Comparison of ENCODE assay signal across 10 cellular contexts in genomic region chr7:29145553-29146081, GRCh38. TPM values are rescaled to one million over a fixed set of nuclear protein-coding genes. Genes with fewer than 3 reads are reported as not detected.
DNase-seq lines count a peak whose midpoint lies in the region; ATAC-seq and TF ChIP-seq lines count a peak whose summit lies in the region.
"Had no signal": no experiment of that assay in that cellular context is flagged by ENCODE, and none has a peak within 500 bp of the region (broad histone marks: within the 10 kb centered on the region; RNA-seq: fewer than 3 reads in every experiment).

No MANE protein-coding gene starts in this region.

- DNase-seq in GM23338 (ENCODE audit: low spot score) (peak; percentile 32), SW480 (ENCODE audit: low spot score) (peak; percentile 19), retinal pigment epithelial cell (ENCODE audit: low read depth) (no peak), erythroblast (lab: John Stamatoyannopoulos, UW) (no peak), OCI-M1 (lab: John Stamatoyannopoulos, UW) (no peak), NCI-H2081 treated with DMSO at 0.1 percent for 48 hours (lab: John Stamatoyannopoulos, UW) (no peak), T-helper 1 cell (no peak)
- DNase-seq: activated effector memory CD4-positive, alpha-beta T cell treated with Interleukin-2 at 50 U/mL for 16 hours; NCI-H446 treated with DMSO at 0.1 percent for 48 hours had no signal

- H3K4me2 ChIP-seq in GM23338, result peak overlapping the region; percentile 97

- no peaks in the 10 kb centered on the region for H3K9me3 Mint-ChIP-seq in GM23338

- no peaks in the 10 kb centered on the region for H3K79me2 ChIP-seq in GM23338 (replicated peaks; ENCODE audit: insufficient read depth)

- no peak for TF ChIP-seq POLR2A in erythroblast (IDR thresholded peaks at IDR 0.05; ENCODE audit: low read length)

- no peaks in the 10 kb centered on the region for H3F3A ChIP-seq in GM23338 (replicated peaks; ENCODE audit: low read depth)

- no peaks in the 10 kb centered on the region for H3K36me3 Mint-ChIP-seq in GM23338 (ENCODE audit: low read depth)

- H3K4me3 ChIP-seq in GM23338, result peak overlapping the region; percentile 88
- peak overlapping the region; percentile 80 for H3K4me3 ChIP-seq in iPS-18c (ENCODE audit: insufficient read depth, low read depth, low read length)
- peak overlapping the region; percentile 59 for H3K4me3 ChIP-seq in retinal pigment epithelial cell (ENCODE audit: low read length)

- H3K36me3 ChIP-seq in GM23338 (ENCODE audit: insufficient read depth), result no peaks in the 10 kb centered on the region

- H3K27ac Mint-ChIP-seq in GM23338, result no peak overlapping the region

- no peak for TF ChIP-seq CTCF in GM23338 (conservative IDR thresholded peaks at IDR 0.05; ENCODE audit: low read depth in 2 of 2)
- TF ChIP-seq CTCF in retinal pigment epithelial cell (conservative IDR thresholded peaks at IDR 0.05; ENCODE audit: low read depth, low read length), result no peak

- H3K27ac ChIP-seq in GM23338 (ENCODE audit: low read depth), result no peak overlapping the region

- H3K4me1 ChIP-seq in GM23338 (ENCODE audit: insufficient read depth), result peaks cover 13% of the 10 kb centered on the region

- peaks cover 16% of the 10 kb centered on the region for H3K27me3 Mint-ChIP-seq in GM23338 (ENCODE audit: insufficient read depth, low read depth, poor library complexity)

- no peaks in the 10 kb centered on the region for H3K9me2 ChIP-seq in GM23338 (ENCODE audit: insufficient read depth)

- peaks cover 6% of the 10 kb centered on the region for H3K9me3 ChIP-seq in iPS-18c (ENCODE audit: control insufficient read depth, insufficient read depth, low read length)

- no peaks in the 10 kb centered on the region for H4K20me1 ChIP-seq in GM23338 (replicated peaks; ENCODE audit: insufficient read depth)

- ATAC-seq in GM23338, result peak; percentile 15

- peak overlapping the region; percentile 99 for H2AFZ ChIP-seq in GM23338

- H3K27me3 ChIP-seq in GM23338 (ENCODE audit: insufficient read depth), result peaks cover 20% of the 10 kb centered on the region

- peak overlapping the region; percentile 97 for H3K4me3 Mint-ChIP-seq in GM23338

- peaks cover 15% of the 10 kb centered on the region; the same call in 2 of the 3 replicates for H3K4me1 Mint-ChIP-seq in GM23338

TF ChIP-seq in GM23338, 12 proteins besides CTCF, POLR2A, EP300 and RAD21 (continues in another document):
- TF ChIP-seq JUNB (IDR thresholded peaks at IDR 0.05; ENCODE audit: unreplicated experiment) (no peak), ZNF331 (CRISPR knock-in tag; IDR thresholded peaks at IDR 0.05; ENCODE audit: low read depth) (no peak), NANOG (IDR thresholded peaks at IDR 0.05; ENCODE audit: borderline replicate concordance) (no peak), POLR2AphosphoS5 (IDR thresholded peaks at IDR 0.05; ENCODE audit: low read depth) (no peak), EZH2 (IDR thresholded peaks at IDR 0.05; ENCODE audit: low read depth, unreplicated experiment) (no peak), STAT1 (IDR thresholded peaks at IDR 0.05; ENCODE audit: unreplicated experiment) (no peak)
- TF ChIP-seq, protein P1, sequence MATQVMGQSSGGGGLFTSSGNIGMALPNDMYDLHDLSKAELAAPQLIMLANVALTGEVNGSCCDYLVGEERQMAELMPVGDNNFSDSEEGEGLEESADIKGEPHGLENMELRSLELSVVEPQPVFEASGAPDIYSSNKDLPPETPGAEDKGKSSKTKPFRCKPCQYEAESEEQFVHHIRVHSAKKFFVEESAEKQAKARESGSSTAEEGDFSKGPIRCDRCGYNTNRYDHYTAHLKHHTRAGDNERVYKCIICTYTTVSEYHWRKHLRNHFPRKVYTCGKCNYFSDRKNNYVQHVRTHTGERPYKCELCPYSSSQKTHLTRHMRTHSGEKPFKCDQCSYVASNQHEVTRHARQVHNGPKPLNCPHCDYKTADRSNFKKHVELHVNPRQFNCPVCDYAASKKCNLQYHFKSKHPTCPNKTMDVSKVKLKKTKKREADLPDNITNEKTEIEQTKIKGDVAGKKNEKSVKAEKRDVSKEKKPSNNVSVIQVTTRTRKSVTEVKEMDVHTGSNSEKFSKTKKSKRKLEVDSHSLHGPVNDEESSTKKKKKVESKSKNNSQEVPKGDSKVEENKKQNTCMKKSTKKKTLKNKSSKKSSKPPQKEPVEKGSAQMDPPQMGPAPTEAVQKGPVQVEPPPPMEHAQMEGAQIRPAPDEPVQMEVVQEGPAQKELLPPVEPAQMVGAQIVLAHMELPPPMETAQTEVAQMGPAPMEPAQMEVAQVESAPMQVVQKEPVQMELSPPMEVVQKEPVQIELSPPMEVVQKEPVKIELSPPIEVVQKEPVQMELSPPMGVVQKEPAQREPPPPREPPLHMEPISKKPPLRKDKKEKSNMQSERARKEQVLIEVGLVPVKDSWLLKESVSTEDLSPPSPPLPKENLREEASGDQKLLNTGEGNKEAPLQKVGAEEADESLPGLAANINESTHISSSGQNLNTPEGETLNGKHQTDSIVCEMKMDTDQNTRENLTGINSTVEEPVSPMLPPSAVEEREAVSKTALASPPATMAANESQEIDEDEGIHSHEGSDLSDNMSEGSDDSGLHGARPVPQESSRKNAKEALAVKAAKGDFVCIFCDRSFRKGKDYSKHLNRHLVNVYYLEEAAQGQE (IDR thresholded peaks at IDR 0.05; ENCODE audit: unreplicated experiment), result no peak
- TF ChIP-seq, protein P2, sequence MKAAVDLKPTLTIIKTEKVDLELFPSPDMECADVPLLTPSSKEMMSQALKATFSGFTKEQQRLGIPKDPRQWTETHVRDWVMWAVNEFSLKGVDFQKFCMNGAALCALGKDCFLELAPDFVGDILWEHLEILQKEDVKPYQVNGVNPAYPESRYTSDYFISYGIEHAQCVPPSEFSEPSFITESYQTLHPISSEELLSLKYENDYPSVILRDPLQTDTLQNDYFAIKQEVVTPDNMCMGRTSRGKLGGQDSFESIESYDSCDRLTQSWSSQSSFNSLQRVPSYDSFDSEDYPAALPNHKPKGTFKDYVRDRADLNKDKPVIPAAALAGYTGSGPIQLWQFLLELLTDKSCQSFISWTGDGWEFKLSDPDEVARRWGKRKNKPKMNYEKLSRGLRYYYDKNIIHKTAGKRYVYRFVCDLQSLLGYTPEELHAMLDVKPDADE (IDR thresholded peaks at IDR 0.05), result no peak
- TF ChIP-seq, protein P3, sequence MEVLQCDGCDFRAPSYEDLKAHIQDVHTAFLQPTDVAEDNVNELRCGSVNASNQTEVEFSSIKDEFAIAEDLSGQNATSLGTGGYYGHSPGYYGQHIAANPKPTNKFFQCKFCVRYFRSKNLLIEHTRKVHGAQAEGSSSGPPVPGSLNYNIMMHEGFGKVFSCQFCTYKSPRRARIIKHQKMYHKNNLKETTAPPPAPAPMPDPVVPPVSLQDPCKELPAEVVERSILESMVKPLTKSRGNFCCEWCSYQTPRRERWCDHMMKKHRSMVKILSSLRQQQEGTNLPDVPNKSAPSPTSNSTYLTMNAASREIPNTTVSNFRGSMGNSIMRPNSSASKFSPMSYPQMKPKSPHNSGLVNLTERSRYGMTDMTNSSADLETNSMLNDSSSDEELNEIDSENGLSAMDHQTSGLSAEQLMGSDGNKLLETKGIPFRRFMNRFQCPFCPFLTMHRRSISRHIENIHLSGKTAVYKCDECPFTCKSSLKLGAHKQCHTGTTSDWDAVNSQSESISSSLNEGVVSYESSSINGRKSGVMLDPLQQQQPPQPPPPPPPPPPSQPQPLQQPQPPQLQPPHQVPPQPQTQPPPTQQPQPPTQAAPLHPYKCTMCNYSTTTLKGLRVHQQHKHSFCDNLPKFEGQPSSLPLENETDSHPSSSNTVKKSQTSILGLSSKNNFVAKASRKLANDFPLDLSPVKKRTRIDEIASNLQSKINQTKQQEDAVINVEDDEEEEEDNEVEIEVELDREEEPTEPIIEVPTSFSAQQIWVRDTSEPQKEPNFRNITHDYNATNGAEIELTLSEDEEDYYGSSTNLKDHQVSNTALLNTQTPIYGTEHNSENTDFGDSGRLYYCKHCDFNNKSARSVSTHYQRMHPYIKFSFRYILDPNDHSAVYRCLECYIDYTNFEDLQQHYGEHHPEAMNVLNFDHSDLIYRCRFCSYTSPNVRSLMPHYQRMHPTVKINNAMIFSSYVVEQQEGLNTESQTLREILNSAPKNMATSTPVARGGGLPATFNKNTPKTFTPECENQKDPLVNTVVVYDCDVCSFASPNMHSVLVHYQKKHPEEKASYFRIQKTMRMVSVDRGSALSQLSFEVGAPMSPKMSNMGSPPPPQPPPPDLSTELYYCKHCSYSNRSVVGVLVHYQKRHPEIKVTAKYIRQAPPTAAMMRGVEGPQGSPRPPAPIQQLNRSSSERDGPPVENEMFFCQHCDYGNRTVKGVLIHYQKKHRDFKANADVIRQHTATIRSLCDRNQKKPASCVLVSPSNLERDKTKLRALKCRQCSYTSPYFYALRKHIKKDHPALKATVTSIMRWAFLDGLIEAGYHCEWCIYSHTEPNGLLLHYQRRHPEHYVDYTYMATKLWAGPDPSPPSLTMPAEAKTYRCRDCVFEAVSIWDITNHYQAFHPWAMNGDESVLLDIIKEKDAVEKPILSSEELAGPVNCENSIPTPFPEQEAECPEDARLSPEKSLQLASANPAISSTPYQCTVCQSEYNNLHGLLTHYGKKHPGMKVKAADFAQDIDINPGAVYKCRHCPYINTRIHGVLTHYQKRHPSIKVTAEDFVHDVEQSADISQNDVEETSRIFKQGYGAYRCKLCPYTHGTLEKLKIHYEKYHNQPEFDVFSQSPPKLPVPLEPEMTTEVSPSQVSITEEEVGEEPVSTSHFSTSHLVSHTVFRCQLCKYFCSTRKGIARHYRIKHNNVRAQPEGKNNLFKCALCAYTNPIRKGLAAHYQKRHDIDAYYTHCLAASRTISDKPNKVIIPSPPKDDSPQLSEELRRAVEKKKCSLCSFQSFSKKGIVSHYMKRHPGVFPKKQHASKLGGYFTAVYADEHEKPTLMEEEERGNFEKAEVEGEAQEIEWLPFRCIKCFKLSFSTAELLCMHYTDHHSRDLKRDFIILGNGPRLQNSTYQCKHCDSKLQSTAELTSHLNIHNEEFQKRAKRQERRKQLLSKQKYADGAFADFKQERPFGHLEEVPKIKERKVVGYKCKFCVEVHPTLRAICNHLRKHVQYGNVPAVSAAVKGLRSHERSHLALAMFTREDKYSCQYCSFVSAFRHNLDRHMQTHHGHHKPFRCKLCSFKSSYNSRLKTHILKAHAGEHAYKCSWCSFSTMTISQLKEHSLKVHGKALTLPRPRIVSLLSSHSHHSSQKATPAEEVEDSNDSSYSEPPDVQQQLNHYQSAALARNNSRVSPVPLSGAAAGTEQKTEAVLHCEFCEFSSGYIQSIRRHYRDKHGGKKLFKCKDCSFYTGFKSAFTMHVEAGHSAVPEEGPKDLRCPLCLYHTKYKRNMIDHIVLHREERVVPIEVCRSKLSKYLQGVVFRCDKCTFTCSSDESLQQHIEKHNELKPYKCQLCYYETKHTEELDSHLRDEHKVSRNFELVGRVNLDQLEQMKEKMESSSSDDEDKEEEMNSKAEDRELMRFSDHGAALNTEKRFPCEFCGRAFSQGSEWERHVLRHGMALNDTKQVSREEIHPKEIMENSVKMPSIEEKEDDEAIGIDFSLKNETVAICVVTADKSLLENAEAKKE (CRISPR knock-in tag; IDR thresholded peaks at IDR 0.05), result no peak

RNA-seq across cellular contexts. Expression of gene CPVL, which starts 0.7 kb away (rescaled TPM):
- total RNA-seq in GM23338 (2014; rRNA removed; shearing (Covaris generic)), result 33.3 and 37.8 TPM in 2 replicates
- polyA plus RNA-seq in GM23338 (2016; fragmentation: Nextera tagmentation; extraction: Ambion mirVana), result 31.9 and 36.5 TPM in 2 replicates

RNA-seq across cellular contexts. Expression of gene CHN2, which starts 49.0 kb away (rescaled TPM):
- 7.5 and 8.8 TPM in 2 replicates for total RNA-seq in GM23338 (2014; rRNA removed; shearing (Covaris generic))
- 6.1 and 9.2 TPM in 2 replicates for polyA plus RNA-seq in GM23338 (2016; fragmentation: Nextera tagmentation; extraction: Ambion mirVana)

Comparison
In these comparisons a context has a peak if more than half of its experiments do, and no peak if none do; other contexts are left out.
1. DNase-seq: peak in GM23338 (single experiment) and SW480 (single experiment); none in retinal pigment epithelial cell (single experiment), erythroblast (0 of 2), OCI-M1 (single experiment), NCI-H2081 treated with DMSO at 0.1 percent for 48 hours (single experiment) and T-helper 1 cell (0 of 5).
2. Peak in every context shown above with its lines, with median percentiles within 50 percentile points of each other: H3K4me3 ChIP-seq.